1 cellular context compared by ENCODE assay signal in genomic region chr1:231841616-231842344, GRCh38.
TF ChIP-seq lines count a peak whose summit lies in the region.

No MANE protein-coding gene starts in this region.

TF ChIP-seq in HepG2, 621 proteins besides CTCF, POLR2A, EP300 and RAD21 (continued from another document and continues in another):
- TF ChIP-seq ZSCAN22 (CRISPR knock-in tag; IDR thresholded peaks at IDR 0.05) (no peak), ZNF747 (CRISPR knock-in tag; IDR thresholded peaks at IDR 0.05; ENCODE audit: borderline replicate concordance) (no peak), ZNF292 (CRISPR knock-in tag; IDR thresholded peaks at IDR 0.05; ENCODE audit: borderline replicate concordance, low read depth) (0 out of 2 replicates have a peak, but pooled peaks have one; percentile 30), RFX1 (IDR thresholded peaks at IDR 0.05) (no peak), ZNF549 (CRISPR knock-in tag; IDR thresholded peaks at IDR 0.05) (no peak), TCF12 (IDR thresholded peaks at IDR 0.05) (no peak), TCF12 (CRISPR knock-in tag; IDR thresholded peaks at IDR 0.05) (no peak), SMAD9 (CRISPR knock-in tag; IDR thresholded peaks at IDR 0.05) (no peak), CENPX (CRISPR knock-in tag; IDR thresholded peaks at IDR 0.05) (no peak), ZNF484 (CRISPR knock-in tag; IDR thresholded peaks at IDR 0.05; ENCODE audit: borderline replicate concordance, low read depth) (no peak), ELF4 (CRISPR knock-in tag; IDR thresholded peaks at IDR 0.05; ENCODE audit: borderline replicate concordance) (no peak), MED8 (CRISPR knock-in tag; IDR thresholded peaks at IDR 0.05; ENCODE audit: insufficient replicate concordance) (no peak), RFXANK (CRISPR knock-in tag; IDR thresholded peaks at IDR 0.05) (no peak), KLF12 (CRISPR knock-in tag; IDR thresholded peaks at IDR 0.05; ENCODE audit: borderline replicate concordance) (no peak), ZBTB38 (CRISPR knock-in tag; IDR thresholded peaks at IDR 0.05) (no peak), RBM22 (optimal IDR thresholded peaks at IDR 0.05; ENCODE audit: low read length) (no peak), ARID5B (CRISPR knock-in tag; IDR thresholded peaks at IDR 0.05) (peak; percentile 70), ZNF614 (CRISPR knock-in tag; IDR thresholded peaks at IDR 0.05; ENCODE audit: borderline replicate concordance) (peak; percentile 54; the same call in 1 of the 2 replicates), ZNF136 (CRISPR knock-in tag; IDR thresholded peaks at IDR 0.05; ENCODE audit: low read depth) (no peak), ZNF572 (CRISPR knock-in tag; IDR thresholded peaks at IDR 0.05) (no peak), TAF15 (IDR thresholded peaks at IDR 0.05; ENCODE audit: low read depth, low read length, poor library complexity, severe bottlenecking) (no peak), ZBTB25 (CRISPR knock-in tag; IDR thresholded peaks at IDR 0.05) (no peak), ZNF530 (CRISPR knock-in tag; IDR thresholded peaks at IDR 0.05; ENCODE audit: low read depth) (no peak), CEBPG (CRISPR knock-in tag; IDR thresholded peaks at IDR 0.05) (peak; percentile 70), PHF5A (CRISPR knock-in tag; IDR thresholded peaks at IDR 0.05; ENCODE audit: low read depth, unreplicated experiment) (no peak), ZNF703 (CRISPR knock-in tag; IDR thresholded peaks at IDR 0.05; ENCODE audit: borderline replicate concordance) (no peak), MXI1 (IDR thresholded peaks at IDR 0.05; ENCODE audit: borderline replicate concordance, low read depth, low read length) (no peak), SP140L (CRISPR knock-in tag; IDR thresholded peaks at IDR 0.05; ENCODE audit: borderline replicate concordance) (no peak), ZNF597 (CRISPR knock-in tag; IDR thresholded peaks at IDR 0.05) (no peak), E2F1 (CRISPR knock-in tag; IDR thresholded peaks at IDR 0.05) (no peak), SAP130 (CRISPR knock-in tag; IDR thresholded peaks at IDR 0.05; ENCODE audit: low read depth) (peak; percentile 58), ZFAT (CRISPR knock-in tag; conservative IDR thresholded peaks at IDR 0.05) (no peak), ZNF180 (CRISPR knock-in tag; IDR thresholded peaks at IDR 0.05; ENCODE audit: borderline replicate concordance, low read depth) (no peak), NBN (conservative IDR thresholded peaks at IDR 0.05) (no peak), GATAD1 (CRISPR knock-in tag; IDR thresholded peaks at IDR 0.05) (no peak), ATF1 (CRISPR knock-in tag; IDR thresholded peaks at IDR 0.05) (no peak), HOXA5 (CRISPR knock-in tag; IDR thresholded peaks at IDR 0.05) (no peak), ZNF30 (CRISPR knock-in tag; IDR thresholded peaks at IDR 0.05) (no peak), BATF2 (CRISPR knock-in tag; IDR thresholded peaks at IDR 0.05) (no peak), BCL3 (CRISPR knock-in tag; IDR thresholded peaks at IDR 0.05) (no peak), SATB2 (CRISPR knock-in tag; IDR thresholded peaks at IDR 0.05) (no peak), AHR (CRISPR knock-in tag; IDR thresholded peaks at IDR 0.05) (no peak), NFRKB (IDR thresholded peaks at IDR 0.05) (no peak), ZBTB20 (CRISPR knock-in tag; IDR thresholded peaks at IDR 0.05; ENCODE audit: borderline replicate concordance, low read depth) (no peak), ZNF263 (CRISPR knock-in tag; IDR thresholded peaks at IDR 0.05) (no peak), ZNF3 (CRISPR knock-in tag; IDR thresholded peaks at IDR 0.05) (no peak), FOXP1 (IDR thresholded peaks at IDR 0.05) (peak; percentile 68; the same call in 1 of the 2 replicates), FOXP1 (CRISPR knock-in tag; IDR thresholded peaks at IDR 0.05) (peak; percentile 79), ZNF160 (CRISPR knock-in tag; IDR thresholded peaks at IDR 0.05) (no peak)
- TF ChIP-seq, protein P1, sequence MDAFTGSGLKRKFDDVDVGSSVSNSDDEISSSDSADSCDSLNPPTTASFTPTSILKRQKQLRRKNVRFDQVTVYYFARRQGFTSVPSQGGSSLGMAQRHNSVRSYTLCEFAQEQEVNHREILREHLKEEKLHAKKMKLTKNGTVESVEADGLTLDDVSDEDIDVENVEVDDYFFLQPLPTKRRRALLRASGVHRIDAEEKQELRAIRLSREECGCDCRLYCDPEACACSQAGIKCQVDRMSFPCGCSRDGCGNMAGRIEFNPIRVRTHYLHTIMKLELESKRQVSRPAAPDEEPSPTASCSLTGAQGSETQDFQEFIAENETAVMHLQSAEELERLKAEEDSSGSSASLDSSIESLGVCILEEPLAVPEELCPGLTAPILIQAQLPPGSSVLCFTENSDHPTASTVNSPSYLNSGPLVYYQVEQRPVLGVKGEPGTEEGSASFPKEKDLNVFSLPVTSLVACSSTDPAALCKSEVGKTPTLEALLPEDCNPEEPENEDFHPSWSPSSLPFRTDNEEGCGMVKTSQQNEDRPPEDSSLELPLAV (CRISPR knock-in tag; conservative IDR thresholded peaks at IDR 0.05; ENCODE audit: low read depth), result no peak
- TF ChIP-seq, protein P2, sequence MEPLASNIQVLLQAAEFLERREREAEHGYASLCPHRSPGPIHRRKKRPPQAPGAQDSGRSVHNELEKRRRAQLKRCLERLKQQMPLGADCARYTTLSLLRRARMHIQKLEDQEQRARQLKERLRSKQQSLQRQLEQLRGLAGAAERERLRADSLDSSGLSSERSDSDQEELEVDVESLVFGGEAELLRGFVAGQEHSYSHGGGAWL (CRISPR knock-in tag; IDR thresholded peaks at IDR 0.05), result no peak
- TF ChIP-seq, protein P3, sequence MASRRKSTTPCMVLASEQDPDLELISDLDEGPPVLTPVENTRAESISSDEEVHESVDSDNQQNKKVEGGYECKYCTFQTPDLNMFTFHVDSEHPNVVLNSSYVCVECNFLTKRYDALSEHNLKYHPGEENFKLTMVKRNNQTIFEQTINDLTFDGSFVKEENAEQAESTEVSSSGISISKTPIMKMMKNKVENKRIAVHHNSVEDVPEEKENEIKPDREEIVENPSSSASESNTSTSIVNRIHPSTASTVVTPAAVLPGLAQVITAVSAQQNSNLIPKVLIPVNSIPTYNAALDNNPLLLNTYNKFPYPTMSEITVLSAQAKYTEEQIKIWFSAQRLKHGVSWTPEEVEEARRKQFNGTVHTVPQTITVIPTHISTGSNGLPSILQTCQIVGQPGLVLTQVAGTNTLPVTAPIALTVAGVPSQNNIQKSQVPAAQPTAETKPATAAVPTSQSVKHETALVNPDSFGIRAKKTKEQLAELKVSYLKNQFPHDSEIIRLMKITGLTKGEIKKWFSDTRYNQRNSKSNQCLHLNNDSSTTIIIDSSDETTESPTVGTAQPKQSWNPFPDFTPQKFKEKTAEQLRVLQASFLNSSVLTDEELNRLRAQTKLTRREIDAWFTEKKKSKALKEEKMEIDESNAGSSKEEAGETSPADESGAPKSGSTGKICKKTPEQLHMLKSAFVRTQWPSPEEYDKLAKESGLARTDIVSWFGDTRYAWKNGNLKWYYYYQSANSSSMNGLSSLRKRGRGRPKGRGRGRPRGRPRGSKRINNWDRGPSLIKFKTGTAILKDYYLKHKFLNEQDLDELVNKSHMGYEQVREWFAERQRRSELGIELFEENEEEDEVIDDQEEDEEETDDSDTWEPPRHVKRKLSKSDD (CRISPR knock-in tag; IDR thresholded peaks at IDR 0.05; ENCODE audit: low read depth), result no peak
- TF ChIP-seq, protein P4, sequence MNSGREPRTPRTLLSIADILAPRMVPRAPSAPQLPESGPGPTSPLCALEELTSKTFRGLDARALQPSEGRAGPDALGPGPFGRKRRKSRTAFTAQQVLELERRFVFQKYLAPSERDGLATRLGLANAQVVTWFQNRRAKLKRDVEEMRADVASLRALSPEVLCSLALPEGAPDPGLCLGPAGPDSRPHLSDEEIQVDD (CRISPR knock-in tag; IDR thresholded peaks at IDR 0.05; ENCODE audit: borderline replicate concordance), result no peak
- TF ChIP-seq, protein P5, sequence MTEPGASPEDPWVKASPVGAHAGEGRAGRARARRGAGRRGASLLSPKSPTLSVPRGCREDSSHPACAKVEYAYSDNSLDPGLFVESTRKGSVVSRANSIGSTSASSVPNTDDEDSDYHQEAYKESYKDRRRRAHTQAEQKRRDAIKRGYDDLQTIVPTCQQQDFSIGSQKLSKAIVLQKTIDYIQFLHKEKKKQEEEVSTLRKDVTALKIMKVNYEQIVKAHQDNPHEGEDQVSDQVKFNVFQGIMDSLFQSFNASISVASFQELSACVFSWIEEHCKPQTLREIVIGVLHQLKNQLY (CRISPR knock-in tag; IDR thresholded peaks at IDR 0.05), result 0 out of 2 replicates have a peak, but pooled peaks have one; percentile 1
- TF ChIP-seq, protein P6, sequence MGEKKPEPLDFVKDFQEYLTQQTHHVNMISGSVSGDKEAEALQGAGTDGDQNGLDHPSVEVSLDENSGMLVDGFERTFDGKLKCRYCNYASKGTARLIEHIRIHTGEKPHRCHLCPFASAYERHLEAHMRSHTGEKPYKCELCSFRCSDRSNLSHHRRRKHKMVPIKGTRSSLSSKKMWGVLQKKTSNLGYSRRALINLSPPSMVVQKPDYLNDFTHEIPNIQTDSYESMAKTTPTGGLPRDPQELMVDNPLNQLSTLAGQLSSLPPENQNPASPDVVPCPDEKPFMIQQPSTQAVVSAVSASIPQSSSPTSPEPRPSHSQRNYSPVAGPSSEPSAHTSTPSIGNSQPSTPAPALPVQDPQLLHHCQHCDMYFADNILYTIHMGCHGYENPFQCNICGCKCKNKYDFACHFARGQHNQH (CRISPR knock-in tag; IDR thresholded peaks at IDR 0.05), result 0 out of 2 replicates have a peak, but pooled peaks have one; percentile 38
